26 cellular contexts compared by ENCODE assay signal in the genomic region with DNA sequence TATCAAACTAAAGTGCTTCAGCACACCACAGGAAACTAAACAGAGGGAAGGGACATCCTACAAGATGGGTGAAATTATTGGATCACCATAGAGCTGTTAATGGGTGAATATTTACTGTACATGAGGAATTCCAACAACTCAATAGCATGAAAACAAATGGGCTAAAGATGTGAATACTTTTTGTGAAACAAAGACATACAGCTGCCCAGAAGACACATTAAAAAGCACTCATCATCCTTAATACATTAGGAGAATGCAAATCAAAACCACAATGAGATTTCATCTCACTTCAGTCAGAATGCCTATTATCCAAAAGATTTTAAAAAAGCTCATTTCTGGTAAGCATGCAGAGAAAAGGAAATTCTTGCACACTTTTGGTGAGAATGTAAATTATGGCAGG.
"Had no signal": no experiment of that assay in that cellular context is flagged by ENCODE, and none has a peak within 500 bp of the region (broad histone marks: within the 10 kb centered on the region; RNA-seq: fewer than 3 reads in every experiment).

No MANE protein-coding gene starts in this region.

- H3K4me1 Mint-ChIP-seq: activated B cell treated with CpG ODN at 0.5 μM for 24 hours; activated CD4-positive, alpha-beta T cell treated with anti-CD3 and anti-CD28 coated beads, Interleukin-2, amount 10 ng/mL, durations not matched to agents 24 days and 14 days; activated CD8-positive, alpha-beta memory T cell treated with anti-CD3 and anti-CD28 coated beads, Interleukin-2, amount 10 ng/mL, durations not matched to agents 7 days and 5 days; activated naive CD4-positive, alpha-beta T cell treated with anti-CD3 and anti-CD28 coated beads, Interleukin-2, amount 50 U/mL, for 24 hours; T-helper 17 cell had no signal

- H3K27ac Mint-ChIP-seq: activated B cell treated with CpG ODN at 0.5 μM for 24 hours; activated CD4-positive, alpha-beta T cell treated with anti-CD3 and anti-CD28 coated beads, Interleukin-2, amount 10 ng/mL, durations not matched to agents 24 days and 14 days; activated CD8-positive, alpha-beta memory T cell treated with anti-CD3 and anti-CD28 coated beads, Interleukin-2, amount 10 ng/mL, durations not matched to agents 7 days and 5 days; activated naive CD4-positive, alpha-beta T cell treated with anti-CD3 and anti-CD28 coated beads, Interleukin-2, amount 50 U/mL, for 24 hours; activated T-cell treated with anti-CD3 and anti-CD28 coated beads, Interleukin-2, amount 50 U/mL, for 24 hours; activated T-helper 1 cell treated with anti-CD3 and anti-CD28 coated beads, Interleukin-12 subunit alpha, Interleukin-12 subunit beta, Interleukin-2, Interleukin-4 antibody, amounts not matched to agents 30 ng/mL and 10 ng/mL and 1 ng/mL, durations not matched to agents 14 hours and 24 hours and 36 hours; T-helper 17 cell had no signal

- H3K36me3 Mint-ChIP-seq: activated CD8-positive, alpha-beta memory T cell treated with anti-CD3 and anti-CD28 coated beads, Interleukin-2, amount 10 ng/mL, durations not matched to agents 7 days and 5 days; activated naive CD4-positive, alpha-beta T cell treated with anti-CD3 and anti-CD28 coated beads, Interleukin-2, amount 50 U/mL, for 24 hours had no signal

- H3K4me3 Mint-ChIP-seq: activated B cell treated with CpG ODN at 0.5 μM for 24 hours; activated CD4-positive, alpha-beta T cell treated with anti-CD3 and anti-CD28 coated beads, Interleukin-2, amount 10 ng/mL, durations not matched to agents 24 days and 14 days; activated CD8-positive, alpha-beta memory T cell treated with anti-CD3 and anti-CD28 coated beads, Interleukin-2, amount 10 ng/mL, durations not matched to agents 7 days and 5 days; activated naive CD4-positive, alpha-beta T cell treated with anti-CD3 and anti-CD28 coated beads, Interleukin-2, amount 50 U/mL, for 24 hours; activated T-cell treated with anti-CD3 and anti-CD28 coated beads, Interleukin-2, amount 50 U/mL, for 24 hours; activated T-helper 1 cell treated with anti-CD3 and anti-CD28 coated beads, Interleukin-12 subunit alpha, Interleukin-12 subunit beta, Interleukin-2, Interleukin-4 antibody, amounts not matched to agents 30 ng/mL and 10 ng/mL and 1 ng/mL, durations not matched to agents 14 hours and 24 hours and 36 hours; T-helper 17 cell had no signal

- H3K27me3 Mint-ChIP-seq: activated B cell treated with CpG ODN at 0.5 μM for 24 hours; activated CD4-positive, alpha-beta T cell treated with anti-CD3 and anti-CD28 coated beads, Interleukin-2, amount 10 ng/mL, durations not matched to agents 24 days and 14 days; activated CD8-positive, alpha-beta memory T cell treated with anti-CD3 and anti-CD28 coated beads, Interleukin-2, amount 10 ng/mL, durations not matched to agents 7 days and 5 days; activated naive CD4-positive, alpha-beta T cell treated with anti-CD3 and anti-CD28 coated beads, Interleukin-2, amount 50 U/mL, for 24 hours; activated T-cell treated with anti-CD3 and anti-CD28 coated beads, Interleukin-2, amount 50 U/mL, for 24 hours; T-helper 17 cell had no signal

- H3K4me3 ChIP-seq: breast epithelium, MG63 had no signal

- ATAC-seq: activated CD8-positive, alpha-beta memory T cell treated with anti-CD3 and anti-CD28 coated beads, Interleukin-2, amount 10 ng/mL, durations not matched to agents 7 days and 5 days; PC-3; T-helper 17 cell had no signal

- DNase-seq: activated B cell treated with CpG ODN at 0.5 μM for 24 hours; activated CD4-positive, alpha-beta T cell treated with anti-CD3 and anti-CD28 coated beads for 1 hour; activated CD4-positive, alpha-beta T cell treated with anti-CD3 and anti-CD28 coated beads, Interleukin-2, amount 10 ng/mL, durations not matched to agents 24 days and 14 days; activated CD4-positive, alpha-beta T cell treated with anti-CD3 and anti-CD28 coated beads, Interleukin-2, amount 50 U/mL, for 48 hours; activated CD8-positive, alpha-beta memory T cell treated with anti-CD3 and anti-CD28 coated beads, Interleukin-2, amount 10 ng/mL, durations not matched to agents 7 days and 5 days; activated effector memory CD4-positive, alpha-beta T cell treated with Interleukin-2 at 50 U/mL for 16 hours; activated naive CD4-positive, alpha-beta T cell; activated T-cell treated with anti-CD3 and anti-CD28 coated beads, Interleukin-2, amount 50 U/mL, for 24 hours; aorta; caudate nucleus; MG63; NCI-H1105; NCI-H1436; NCI-H1694 treated with DMSO at 0.1 percent for 48 hours; NCI-H2029 treated with DMSO at 0.1 percent for 48 hours; NCI-H345; NCI-H510A; NCI-H526 treated with DMSO at 0.1 percent for 48 hours; NCI-H82; PC-3; SHP77; T-helper 17 cell; T-helper 9 cell had no signal

- H3K9me3 Mint-ChIP-seq: activated B cell treated with CpG ODN at 0.5 μM for 24 hours; activated CD4-positive, alpha-beta T cell treated with anti-CD3 and anti-CD28 coated beads, Interleukin-2, amount 10 ng/mL, durations not matched to agents 24 days and 14 days; activated naive CD4-positive, alpha-beta T cell treated with anti-CD3 and anti-CD28 coated beads, Interleukin-2, amount 50 U/mL, for 24 hours; activated T-cell treated with anti-CD3 and anti-CD28 coated beads, Interleukin-2, amount 50 U/mL, for 24 hours; activated T-helper 1 cell treated with anti-CD3 and anti-CD28 coated beads, Interleukin-12 subunit alpha, Interleukin-12 subunit beta, Interleukin-2, Interleukin-4 antibody, amounts not matched to agents 30 ng/mL and 10 ng/mL and 1 ng/mL, durations not matched to agents 14 hours and 24 hours and 36 hours had no signal
